Comparison of ENCODE assay signal across 8 cellular contexts in the genomic region with DNA sequence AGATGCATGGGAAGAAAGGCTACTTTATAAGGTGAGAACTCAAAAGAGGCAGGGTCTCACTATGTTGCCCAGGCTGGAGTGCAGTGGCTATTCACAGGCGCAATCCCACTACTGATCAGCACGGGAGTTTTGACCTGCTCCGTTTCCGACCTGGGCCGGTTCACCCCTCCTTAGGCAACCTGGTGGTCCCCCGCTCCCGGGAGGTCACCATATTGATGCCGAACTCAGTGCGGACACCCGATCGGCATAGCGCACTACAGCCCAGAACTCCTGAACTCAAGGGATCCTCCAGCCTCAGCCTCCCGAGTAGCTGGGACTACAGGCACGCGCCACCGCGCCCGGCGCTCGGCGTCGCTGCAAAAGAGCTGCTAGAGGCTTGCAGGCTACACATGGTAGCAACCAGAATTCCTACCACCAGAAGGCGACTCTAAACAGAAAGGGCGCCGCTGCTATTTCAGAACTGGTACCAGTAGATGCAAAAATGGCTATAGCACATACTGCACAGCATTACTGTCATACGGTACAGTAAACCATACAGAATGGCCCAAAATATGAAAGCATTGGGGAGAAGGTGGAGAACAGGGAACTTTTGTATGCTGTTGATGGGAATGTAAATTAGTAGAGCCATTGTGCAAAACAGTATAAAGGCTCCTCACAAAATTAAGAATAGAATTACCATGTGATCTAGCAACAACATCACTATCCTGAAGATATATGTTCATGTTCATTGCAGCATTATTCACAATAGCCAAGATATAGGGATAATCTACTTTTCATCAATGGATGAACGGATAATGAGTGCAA. TPM values are rescaled to one million over a fixed set of nuclear protein-coding genes. Genes with fewer than 3 reads are reported as not detected.
DNase-seq lines count a peak whose midpoint lies in the region; ATAC-seq and TF ChIP-seq lines count a peak whose summit lies in the region.

No MANE protein-coding gene starts in this region.

- H3K4me3 Mint-ChIP-seq in activated T-cell treated with anti-CD3 and anti-CD28 coated beads, Interleukin-2, amount 50 U/mL, for 4 hours, result peak overlapping the region; percentile 98
- H3K4me3 Mint-ChIP-seq in natural killer cell, result peak overlapping the region; percentile 92
- peak overlapping the region; percentile 96 for H3K4me3 Mint-ChIP-seq in stimulated activated memory B cell treated with anti-CD40 and anti-IgM and Interleukin-4, amounts not matched to agents 10 μg/mL and 1 μg/mL and 100 μg/mL, for 72 hours

- peak overlapping the region in 3 of 4 donors; percentile 76 to 90 (median 89) for H3K4me3 ChIP-seq in esophagus squamous epithelium

- H3K4me1 ChIP-seq in esophagus squamous epithelium, result peaks cover 10 to 42% (median 23%) of the 10 kb centered on the region in 3 donors

- no peaks in the 10 kb centered on the region for H3K27me3 ChIP-seq in esophagus squamous epithelium

- ATAC-seq in HG03521 (IDR thresholded peaks at IDR 0.05; ENCODE audit: unreplicated experiment) (peak; percentile 59), natural killer cell (peak; percentile 63 to 71 (median 69))
- ATAC-seq in activated T-cell treated with anti-CD3 and anti-CD28 coated beads, Interleukin-2, amount 50 U/mL, for 4 hours, result peak; percentile 65 to 69
- peak; percentile 79 for ATAC-seq in stimulated activated memory B cell treated with anti-CD40 and anti-IgM and Interleukin-4, amounts not matched to agents 10 μg/mL and 1 μg/mL and 100 μg/mL, for 72 hours

- peak; percentile 65 for DNase-seq in GM04504 (ENCODE audit: low read depth)
- DNase-seq in OCI-M1 (lab: John Stamatoyannopoulos, UW), result peak; percentile 79
- peak; percentile 63 for DNase-seq in activated T-cell treated with anti-CD3 and anti-CD28 coated beads, Interleukin-2, amount 50 U/mL, for 4 hours
- DNase-seq in esophagus squamous epithelium (lab: John Stamatoyannopoulos, UW), result peak; percentile 25
- DNase-seq in natural killer cell, result peak; percentile 56
- DNase-seq in NCI-H2081 treated with DMSO at 0.1 percent for 48 hours (lab: John Stamatoyannopoulos, UW), result no peak

- no peaks in the 10 kb centered on the region for H3K9me3 ChIP-seq in esophagus squamous epithelium

- H3K9me3 Mint-ChIP-seq in activated T-cell treated with anti-CD3 and anti-CD28 coated beads, Interleukin-2, amount 50 U/mL, for 4 hours, result no peaks in the 10 kb centered on the region
- no peaks in the 10 kb centered on the region for H3K9me3 Mint-ChIP-seq in natural killer cell
- H3K9me3 Mint-ChIP-seq in stimulated activated memory B cell treated with anti-CD40 and anti-IgM and Interleukin-4, amounts not matched to agents 10 μg/mL and 1 μg/mL and 100 μg/mL, for 72 hours, result no peaks in the 10 kb centered on the region

- peaks cover 41% of the 10 kb centered on the region for H3K4me1 Mint-ChIP-seq in activated T-cell treated with anti-CD3 and anti-CD28 coated beads, Interleukin-2, amount 50 U/mL, for 4 hours (ENCODE audit: low read depth)
- H3K4me1 Mint-ChIP-seq in natural killer cell, result peaks cover 38 to 45% of the 10 kb centered on the region in 2 donors
- H3K4me1 Mint-ChIP-seq in stimulated activated memory B cell treated with anti-CD40 and anti-IgM and Interleukin-4, amounts not matched to agents 10 μg/mL and 1 μg/mL and 100 μg/mL, for 72 hours, result peaks cover 49% of the 10 kb centered on the region

- no peaks in the 10 kb centered on the region for H3K27me3 Mint-ChIP-seq in activated T-cell treated with anti-CD3 and anti-CD28 coated beads, Interleukin-2, amount 50 U/mL, for 4 hours (ENCODE audit: low read depth)
- H3K27me3 Mint-ChIP-seq in natural killer cell (ENCODE audit: low read depth in 2 of 2), result no peaks in the 10 kb centered on the region
- no peaks in the 10 kb centered on the region for H3K27me3 Mint-ChIP-seq in stimulated activated memory B cell treated with anti-CD40 and anti-IgM and Interleukin-4, amounts not matched to agents 10 μg/mL and 1 μg/mL and 100 μg/mL, for 72 hours

- peak overlapping the region; percentile 89 to 97 (median 93) for H3K27ac ChIP-seq in esophagus squamous epithelium

- intact Hi-C loops in esophagus squamous epithelium (cut with DNase I) (no loop called here), natural killer cell (cut with micrococcal nuclease) (loop anchor here (1.0 to 2.0 kb wide), 4 partner anchors 9 to 679 kb away; a partner anchor contains a TSS)

- H3K36me3 ChIP-seq in esophagus squamous epithelium, result peaks cover 0 to 22% (median 0%) of the 10 kb centered on the region in 3 donors

- H3K36me3 Mint-ChIP-seq in activated T-cell treated with anti-CD3 and anti-CD28 coated beads, Interleukin-2, amount 50 U/mL, for 4 hours (ENCODE audit: insufficient read depth), result peaks cover 10% of the 10 kb centered on the region
- H3K36me3 Mint-ChIP-seq in natural killer cell, result peaks cover 6% of the 10 kb centered on the region
- H3K36me3 Mint-ChIP-seq in stimulated activated memory B cell treated with anti-CD40 and anti-IgM and Interleukin-4, amounts not matched to agents 10 μg/mL and 1 μg/mL and 100 μg/mL, for 72 hours, result peaks cover 11% of the 10 kb centered on the region

- WGBS in esophagus squamous epithelium, 2 donors, result 36 to 44% methylated on average over 3 to 12 of the region's 27 CpGs

- H3K27ac Mint-ChIP-seq in natural killer cell, result peak overlapping the region; percentile 93 to 98
- peak overlapping the region; percentile 95 for H3K27ac Mint-ChIP-seq in stimulated activated memory B cell treated with anti-CD40 and anti-IgM and Interleukin-4, amounts not matched to agents 10 μg/mL and 1 μg/mL and 100 μg/mL, for 72 hours

- peak; percentile 68 to 90 (median 82) for TF ChIP-seq CTCF in esophagus squamous epithelium (IDR thresholded peaks at IDR 0.05)
- peak; percentile 33 for TF ChIP-seq CTCF in natural killer cell (IDR thresholded peaks at IDR 0.05)

- no peak for TF ChIP-seq POLR2A in esophagus squamous epithelium (IDR thresholded peaks at IDR 0.05)

RNA-seq across cellular contexts. Expression of a gene that starts 1.2 kb away (rescaled TPM):
- total RNA-seq in activated T-cell treated with anti-CD3 and anti-CD28 coated beads, Interleukin-2, amount 50 U/mL, for 4 hours, result 10 to 100 TPM; 53.0 to 54.0 (median 53.2) TPM
- total RNA-seq in esophagus squamous epithelium (10 to 100 TPM; 36.4 to 89.8 (median 59.9) TPM), natural killer cell (100 to 1,000 TPM; 120 to 126 (median 122) TPM)

RNA-seq across cellular contexts. Expression of a gene that starts 39.1 kb away (rescaled TPM):
- 100 to 1,000 TPM; 134 to 148 (median 143) TPM for total RNA-seq in activated T-cell treated with anti-CD3 and anti-CD28 coated beads, Interleukin-2, amount 50 U/mL, for 4 hours
- 100 to 1,000 TPM; 109 to 156 (median 133) TPM for total RNA-seq in esophagus squamous epithelium
- total RNA-seq in natural killer cell, result 100 to 1,000 TPM; 124 to 132 (median 128) TPM
